Comparison of ENCODE assay signal across 22 cellular contexts in the genomic region with DNA sequence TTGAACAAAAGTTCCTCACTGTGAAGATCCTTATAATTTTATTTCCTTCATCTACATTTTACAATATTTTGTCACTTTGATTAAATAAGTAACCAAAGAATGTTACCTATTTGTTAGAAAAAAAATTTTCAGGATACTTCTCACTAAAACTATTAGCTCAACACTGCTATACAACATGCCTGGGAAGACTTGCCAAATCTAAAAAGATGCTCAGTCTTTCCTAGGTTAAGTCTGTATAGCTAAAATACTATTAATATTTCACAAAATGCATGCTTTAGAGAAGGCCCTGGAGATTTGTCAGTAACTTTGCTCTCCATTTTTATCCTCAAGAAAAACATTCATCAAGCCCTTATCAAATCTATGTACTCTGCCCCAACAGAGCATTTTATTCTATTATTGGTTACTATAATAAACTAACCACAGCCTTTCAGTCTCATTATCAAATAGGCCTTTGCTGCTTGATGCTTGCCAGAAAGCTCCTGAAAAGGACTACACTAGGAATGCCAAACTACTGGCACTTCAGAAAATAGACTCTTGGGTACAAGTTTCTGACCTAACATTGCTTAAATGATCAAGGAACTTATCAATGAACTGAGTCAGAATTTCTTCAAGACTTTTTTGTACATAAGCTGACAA. TPM values are rescaled to one million over a fixed set of nuclear protein-coding genes. Genes with fewer than 3 reads are reported as not detected.
DNase-seq lines count a peak whose midpoint lies in the region; ATAC-seq and TF ChIP-seq lines count a peak whose summit lies in the region.
"Had no signal": no experiment of that assay in that cellular context is flagged by ENCODE, and none has a peak within 500 bp of the region (broad histone marks: within the 10 kb centered on the region; RNA-seq: fewer than 3 reads in every experiment).

No MANE protein-coding gene starts in this region.

- no peak for DNase-seq in Right ventricle myocardium inferior (ENCODE audit: missing footprints)
- DNase-seq in cardiac septum (ENCODE audit: low spot score) = no peak
- no peak for DNase-seq in heart left ventricle
- no peak for DNase-seq in left ventricle myocardium superior
- no peak for DNase-seq in activated CD8-positive, alpha-beta memory T cell treated with anti-CD3 and anti-CD28 coated beads, Interleukin-2, amount 50 U/mL, for 48 hours
- DNase-seq in GM10248 (ENCODE audit: extremely low spot score) = no peak
- DNase-seq: 8988T; ACHN; AML-193; BE2C; CD4-positive, alpha-beta T cell; CD8-positive, alpha-beta memory T cell; DMS 273 treated with DMSO at 0.1 percent for 48 hours; DMS79; EL; GDM1; GOT3; HFFc6 had no signal

- TF ChIP-seq POLR2A in heart left ventricle (IDR thresholded peaks at IDR 0.05) = no peak

- intact Hi-C loops in Right ventricle myocardium inferior (cut with DNase I) = no loop called here
- intact Hi-C loops in cardiac septum (cut with DNase I) = no loop called here
- intact Hi-C loops in heart left ventricle (cut with DNase I) = no loop called here
- intact Hi-C loops in left ventricle myocardium superior (cut with micrococcal nuclease) = no loop called here

- no peaks in the 10 kb centered on the region for H3K9me3 ChIP-seq in heart left ventricle
- H3K9me3 ChIP-seq: A549; BE2C; BLaER1 treated with 17β-estradiol and CSF1 and Interleukin-3, amounts not matched to agents 10 nM and 100 nM; HAP-1 had no signal

- H3K36me3 ChIP-seq in heart left ventricle = peaks cover 0 to 70% (median 25%) of the 10 kb centered on the region in 9 donors
- H3K36me3 ChIP-seq: HAP-1 had no signal

- peak; percentile 72 for ATAC-seq in Right ventricle myocardium inferior
- peak; percentile 51 to 83 (median 80) for ATAC-seq in heart left ventricle
- peak; percentile 89 for ATAC-seq in left ventricle myocardium superior
- no peak for ATAC-seq in GM21825 (IDR thresholded peaks at IDR 0.05; ENCODE audit: unreplicated experiment)
- ATAC-seq: A549 had no signal

- peaks cover 0 to 14% (median 0%) of the 10 kb centered on the region in 12 donors for H3K4me1 ChIP-seq in heart left ventricle
- H3K4me1 ChIP-seq: A549; BLaER1 treated with 17β-estradiol and CSF1 and Interleukin-3, amounts not matched to agents 10 nM and 100 nM; HAP-1 had no signal

- TF ChIP-seq CTCF in heart left ventricle (IDR thresholded peaks at IDR 0.05) = no peak
- no peak for TF ChIP-seq CTCF in GM10248 (IDR thresholded peaks at IDR 0.05; ENCODE audit: control extremely low read depth, extremely low read depth, low read depth, missing control alignments)

- H3K4me3 ChIP-seq in heart left ventricle = no peak overlapping the region
- H3K4me3 ChIP-seq: A549; BLaER1 treated with 17β-estradiol and CSF1 and Interleukin-3, amounts not matched to agents 10 nM and 100 nM; HAP-1 had no signal

- CTCF ChIA-PET in GM10248 (lab: Yijun Ruan, JAX) = interaction anchor here (0.8 to 1.6 kb wide), 2 partner anchors 11 to 18 kb away, joined by 3 to 7 read pairs; no protein-coding TSS in a partner anchor

- H3K27ac ChIP-seq in heart left ventricle = peak overlapping the region in 7 of 12 donors; percentile 4 to 54 (median 30)
- H3K27ac ChIP-seq: A549; BLaER1 treated with 17β-estradiol and CSF1 and Interleukin-3, amounts not matched to agents 10 nM and 100 nM had no signal

- POLR2A ChIA-PET in GM10248 (lab: Yijun Ruan, JAX) = no interaction called here

- H3K27me3 ChIP-seq in heart left ventricle = no peaks in the 10 kb centered on the region
- H3K27me3 ChIP-seq: BE2C; BLaER1 treated with 17β-estradiol and CSF1 and Interleukin-3, amounts not matched to agents 10 nM and 100 nM had no signal

RNA-seq across cellular contexts. Expression of a gene that starts 17.7 kb away (rescaled TPM):
- total RNA-seq in Right ventricle myocardium inferior (13.8 TPM), cardiac septum (17.3 TPM), heart left ventricle (10 to 100 TPM in 7 of 9 donors, 1 to 10 TPM in 2; 6.8 to 17.8 (median 14.7) TPM), left ventricle myocardium superior (15.9 TPM)
- 1 to 10 TPM; 4.8 to 6.4 TPM for polyA plus RNA-seq in heart left ventricle

RNA-seq across cellular contexts. Expression of a gene that starts 25.7 kb away (rescaled TPM):
- total RNA-seq in Right ventricle myocardium inferior = 58.3 TPM
- total RNA-seq in cardiac septum = 61.4 TPM
- 10 to 100 TPM; 46.4 to 86.2 (median 59.3) TPM for total RNA-seq in heart left ventricle
- 10 to 100 TPM; 17.4 to 30.2 TPM for polyA plus RNA-seq in heart left ventricle
- 65.9 TPM for total RNA-seq in left ventricle myocardium superior
